In genomic region chr5:78162253-78162862, GRCh38 we compare ENCODE assay signal across 9 cellular contexts.
DNase-seq lines count a peak whose midpoint lies in the region; ATAC-seq, FAIRE-seq and TF ChIP-seq lines count a peak whose summit lies in the region.
"Had no signal": no experiment of that assay in that cellular context is flagged by ENCODE, and none has a peak within 500 bp of the region (broad histone marks: within the 10 kb centered on the region; RNA-seq: fewer than 3 reads in every experiment).

No MANE protein-coding gene starts in this region.

- H3K27ac Mint-ChIP-seq in HFFc6, result no peak overlapping the region
- H3K27ac Mint-ChIP-seq in activated T-cell treated with anti-CD3 and anti-CD28 coated beads, Interleukin-2, amount 50 U/mL, for 24 hours, result no peak overlapping the region
- H3K27ac Mint-ChIP-seq: naive thymus-derived CD8-positive, alpha-beta T cell had no signal

- intact Hi-C loops in PC-9 (cut with micrococcal nuclease; ENCODE audit: unreplicated experiment), result loop anchor here (2.0 kb wide), 1 partner anchor 602 kb away; no protein-coding TSS in a partner anchor

- no peaks in the 10 kb centered on the region for H3K9me2 ChIP-seq in PC-9 (ENCODE audit: insufficient read depth)

- 93 to 96% (median 94%) methylated on average over 3 of the region's 3 CpGs for WGBS in small intestine, 3 donors

- H3K4me3 Mint-ChIP-seq in HFFc6, result no peak overlapping the region
- no peak overlapping the region for H3K4me3 Mint-ChIP-seq in activated T-cell treated with anti-CD3 and anti-CD28 coated beads, Interleukin-2, amount 50 U/mL, for 24 hours
- H3K4me3 Mint-ChIP-seq: naive thymus-derived CD8-positive, alpha-beta T cell had no signal

- no peak overlapping the region for H3K4me3 ChIP-seq in PC-9
- H3K4me3 ChIP-seq in fibroblast of villous mesenchyme (ENCODE audit: low read depth, low read length), result no peak overlapping the region
- no peak overlapping the region for H3K4me3 ChIP-seq in small intestine (ENCODE audit: low read depth in 1 of 2, low read length in 2 of 2)

- H3K36me3 ChIP-seq in PC-9 (ENCODE audit: low read depth) (no peaks in the 10 kb centered on the region), small intestine (ENCODE audit: control insufficient read depth in 2 of 2, insufficient read depth in 2 of 2, low read length in 2 of 2) (no peaks in the 10 kb centered on the region)

- CTCF ChIA-PET in PC-9 (lab: Charles Lee), result no interaction called here

- H3K27me3 Mint-ChIP-seq in HFFc6 (ENCODE audit: insufficient read depth), result no peaks in the 10 kb centered on the region; the same call in 1 of the 2 replicates
- no peaks in the 10 kb centered on the region for H3K27me3 Mint-ChIP-seq in activated T-cell treated with anti-CD3 and anti-CD28 coated beads, Interleukin-2, amount 50 U/mL, for 24 hours
- H3K27me3 Mint-ChIP-seq: naive thymus-derived CD8-positive, alpha-beta T cell had no signal

- H3K27ac ChIP-seq in PC-9, result no peak overlapping the region
- no peak overlapping the region for H3K27ac ChIP-seq in small intestine (ENCODE audit: low read depth in 1 of 2, low read length in 1 of 2)

- no TSS peak for BruUV-seq in PC-9 (replicated peaks; lab: Mats Ljungman, UMichigan)

- no peaks in the 10 kb centered on the region for H3K79me2 ChIP-seq in PC-9 (ENCODE audit: low read depth)

- H3K4me1 ChIP-seq in PC-9 (replicated peaks; ENCODE audit: insufficient read depth), result no peaks in the 10 kb centered on the region
- no peaks in the 10 kb centered on the region for H3K4me1 ChIP-seq in small intestine (ENCODE audit: control insufficient read depth in 2 of 2, insufficient read depth in 1 of 2, low read depth in 1 of 2, low read length in 1 of 2)

- H2AFZ ChIP-seq in PC-9, result no peak overlapping the region

- DNase-seq in DMS 273 treated with DMSO at 0.1 percent for 48 hours (lab: John Stamatoyannopoulos, UW), result peak; percentile 13
- DNase-seq in HFFc6, result peak; percentile 29
- no peak for DNase-seq in PC-9
- peak; percentile 43 for DNase-seq in fibroblast of villous mesenchyme (ENCODE audit: low read depth)
- peak; percentile 22 for DNase-seq in small intestine
- DNase-seq in activated T-cell treated with anti-CD3 and anti-CD28 coated beads, Interleukin-2, amount 50 U/mL, for 24 hours, result no peak
- no peak for DNase-seq in stimulated activated CD4-positive, alpha-beta T cell treated with anti-CD3 and anti-CD28 coated beads, Interleukin-4, amount 100 ng/mL, for 24 hours

- H3K27me3 ChIP-seq in PC-9 (ENCODE audit: insufficient read depth, low read depth) (no peaks in the 10 kb centered on the region), small intestine (ENCODE audit: control insufficient read depth in 2 of 2, insufficient read depth in 2 of 2, low read length in 2 of 2) (no peaks in the 10 kb centered on the region)

- H3K36me3 Mint-ChIP-seq in HFFc6 (ENCODE audit: low read depth), result peaks cover 4% of the 10 kb centered on the region; the same call in 1 of the 2 replicates
- peaks cover 70% of the 10 kb centered on the region for H3K36me3 Mint-ChIP-seq in activated T-cell treated with anti-CD3 and anti-CD28 coated beads, Interleukin-2, amount 50 U/mL, for 24 hours (ENCODE audit: low read depth)

- H3K9me3 ChIP-seq in PC-9 (ENCODE audit: insufficient read depth, low read depth), result no peaks in the 10 kb centered on the region; the same call in 1 of the 2 replicates
- no peaks in the 10 kb centered on the region for H3K9me3 ChIP-seq in small intestine (ENCODE audit: control insufficient read depth, low read depth)

- POLR2A ChIA-PET in PC-9 (lab: Charles Lee; ENCODE audit: unreplicated experiment), result no interaction called here

- FAIRE-seq in small intestine (lab: Jason Lieb, UNC), result peak; percentile 71

- ATAC-seq in HG03159 (IDR thresholded peaks at IDR 0.05; ENCODE audit: unreplicated experiment), result no peak
- ATAC-seq: naive thymus-derived CD8-positive, alpha-beta T cell had no signal

- peak; percentile 77 for TF ChIP-seq CTCF in HFFc6 (IDR thresholded peaks at IDR 0.05)
- peak; percentile 64 for TF ChIP-seq CTCF in PC-9 (conservative IDR thresholded peaks at IDR 0.05)
- peak; percentile 64 for TF ChIP-seq CTCF in fibroblast of villous mesenchyme (IDR thresholded peaks at IDR 0.05; ENCODE audit: insufficient read depth, low read depth, low read length)

- H3K9me3 Mint-ChIP-seq in HFFc6, result no peaks in the 10 kb centered on the region
- no peaks in the 10 kb centered on the region for H3K9me3 Mint-ChIP-seq in activated T-cell treated with anti-CD3 and anti-CD28 coated beads, Interleukin-2, amount 50 U/mL, for 24 hours

- no peaks in the 10 kb centered on the region for H3F3A ChIP-seq in PC-9 (ENCODE audit: insufficient read depth, low read depth)

- no peaks in the 10 kb centered on the region for H4K20me1 ChIP-seq in PC-9 (ENCODE audit: insufficient read depth)

- H3K4me1 Mint-ChIP-seq in HFFc6 (ENCODE audit: low read depth), result no peaks in the 10 kb centered on the region
- no peaks in the 10 kb centered on the region for H3K4me1 Mint-ChIP-seq in activated T-cell treated with anti-CD3 and anti-CD28 coated beads, Interleukin-2, amount 50 U/mL, for 24 hours (ENCODE audit: low read depth)
- H3K4me1 Mint-ChIP-seq: naive thymus-derived CD8-positive, alpha-beta T cell had no signal

- H3K4me2 ChIP-seq in PC-9, result no peak overlapping the region

Comparison
In these comparisons a context has a peak if more than half of its experiments do, and no peak if none do; other contexts are left out.
1. DNase-seq: peak in DMS 273 treated with DMSO at 0.1 percent for 48 hours (single experiment), HFFc6 (single experiment), fibroblast of villous mesenchyme (single experiment) and small intestine (single experiment); none in PC-9 (0 of 2), activated T-cell treated with anti-CD3 and anti-CD28 coated beads, Interleukin-2, amount 50 U/mL, for 24 hours (single experiment) and stimulated activated CD4-positive, alpha-beta T cell treated with anti-CD3 and anti-CD28 coated beads, Interleukin-4, amount 100 ng/mL, for 24 hours (single experiment).
2. Peak in every context shown above with its lines, with median percentiles within 50 percentile points of each other: CTCF ChIP-seq.